In the genomic region with DNA sequence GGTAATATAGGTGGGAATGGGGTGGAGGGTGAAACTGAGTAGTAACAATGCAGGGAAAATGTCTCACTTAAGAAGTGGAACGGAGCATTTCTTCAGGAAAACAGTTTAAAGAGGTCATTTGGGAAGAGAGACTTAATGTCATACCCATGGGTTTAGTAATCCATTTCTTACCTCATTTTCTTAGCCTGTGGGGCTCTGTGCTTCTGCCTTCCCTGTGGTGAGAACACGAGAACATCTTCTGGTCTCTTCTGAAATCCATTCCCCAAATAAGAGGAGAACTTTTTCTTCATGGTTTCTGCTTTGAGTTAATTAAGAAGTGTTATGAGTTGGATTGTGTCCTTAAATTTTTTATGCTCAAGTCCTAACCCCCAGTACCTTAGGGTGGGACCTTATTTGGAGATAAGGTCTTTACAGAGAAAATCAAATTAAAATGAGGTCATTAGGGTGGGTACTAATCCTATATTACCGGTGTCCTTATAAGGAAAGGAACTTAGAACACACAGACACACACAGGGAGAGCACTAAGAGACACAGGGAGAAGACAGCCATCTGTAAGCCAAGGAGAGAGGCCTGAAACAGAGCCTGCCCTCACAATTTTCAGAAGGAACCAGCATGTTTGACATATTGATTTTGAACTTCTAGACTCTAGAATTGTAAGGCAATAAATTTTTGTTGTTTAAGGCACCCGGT, we compare ENCODE assay signal across 15 cellular contexts. TPM values are rescaled to one million over a fixed set of nuclear protein-coding genes. Genes with fewer than 3 reads are reported as not detected.
DNase-seq lines count a peak whose midpoint lies in the region; ATAC-seq, FAIRE-seq and TF ChIP-seq lines count a peak whose summit lies in the region.
"Had no signal": no experiment of that assay in that cellular context is flagged by ENCODE, and none has a peak within 500 bp of the region (broad histone marks: within the 10 kb centered on the region; RNA-seq: fewer than 3 reads in every experiment).

No MANE protein-coding gene starts in this region.

- TF ChIP-seq CTCF in fibroblast of mammary gland (conservative IDR thresholded peaks at IDR 0.05; ENCODE audit: control insufficient read depth, insufficient read depth, low read depth, low read length), result no peak
- TF ChIP-seq CTCF in MM.1S (IDR thresholded peaks at IDR 0.05; ENCODE audit: low read length), result no peak
- TF ChIP-seq CTCF in HepG2 (CRISPR knock-in tag; IDR thresholded peaks at IDR 0.05), result no peak

- FAIRE-seq in HepG2 (lab: Jason Lieb, UNC), result no peak

- intact Hi-C loops in HepG2 (cut with micrococcal nuclease; ENCODE audit: unreplicated experiment), result loop anchor here (2.0 kb wide), 1 partner anchor 319 kb away; no protein-coding TSS in a partner anchor

- WGBS in HepG2 (ENCODE audit: low lambda C conversion rate), result 34% methylated on average over 4 of the region's 4 CpGs

- CTCF ChIA-PET in HepG2 (lab: Yijun Ruan, JAX; ENCODE audit: low intra/inter-chr PET ratio, low total read pairs), result no interaction called here

- ATAC-seq in SK-N-SH treated with all-trans-retinoic acid at 6 μM for 48 hours, result 0 out of 3 replicates have a peak, but pooled peaks have one; percentile 7
- ATAC-seq in HepG2, result no peak
- ATAC-seq: activated naive CD8-positive, alpha-beta T cell treated with anti-CD3 and anti-CD28 coated beads, Interleukin-2, amount 50 U/mL, for 24 hours; left cardiac atrium had no signal

- TF ChIP-seq POLR2A in HepG2 (IDR thresholded peaks at IDR 0.05; ENCODE audit: insufficient read depth in 1 of 2, low read depth in 2 of 2, low read length in 2 of 2), result no peak

- H3K79me2 ChIP-seq in MM.1S (ENCODE audit: low read length) (no peaks in the 10 kb centered on the region), HepG2 (ENCODE audit: insufficient read depth, low read length) (no peaks in the 10 kb centered on the region)

- H3K9ac ChIP-seq in MM.1S (ENCODE audit: low read length) (no peak overlapping the region), HepG2 (ENCODE audit: insufficient read depth, low read depth, low read length) (no peak overlapping the region)

- H3K27me3 ChIP-seq in MM.1S (replicated peaks; ENCODE audit: insufficient read depth, low read length), result no peaks in the 10 kb centered on the region
- H3K27me3 ChIP-seq in HepG2 (ENCODE audit: control insufficient read depth in 1 of 2, insufficient read depth in 2 of 2, low read length in 2 of 2), result peaks cover 0 to 12% of the 10 kb centered on the region in 2 experiments; a peak in 2 of 5 replicates

- H3K9me3 ChIP-seq in MM.1S (replicated peaks; ENCODE audit: insufficient read depth, low read length) (no peaks in the 10 kb centered on the region), HepG2 (ENCODE audit: low read length) (no peaks in the 10 kb centered on the region)

- H3K4me3 ChIP-seq in fibroblast of mammary gland (ENCODE audit: control insufficient read depth, low read depth, low read length) (no peak overlapping the region), MM.1S (ENCODE audit: low read length) (no peak overlapping the region), HepG2 (replicated peaks in 1 of 3; ENCODE audit: insufficient read depth in 1 of 3, low read depth in 2 of 3, low read length in 3 of 3) (no peak overlapping the region)
- H3K4me3 ChIP-seq: skin epidermis had no signal

- DNase-seq in HT-29 (ENCODE audit: low spot score) (peak; percentile 34), fibroblast of mammary gland (ENCODE audit: low read depth) (peak; percentile 84), smooth muscle cell of the brain vasculature (ENCODE audit: low read depth, low spot score) (peak; percentile 70), MM.1S (no peak), HepG2 (ENCODE audit: low spot score) (no peak), NCI-H1105 (lab: John Stamatoyannopoulos, UW) (no peak)
- DNase-seq: activated CD8-positive, alpha-beta memory T cell treated with anti-CD3 and anti-CD28 coated beads, Interleukin-2, amount 50 U/mL, for 48 hours; activated naive CD8-positive, alpha-beta T cell treated with anti-CD3 and anti-CD28 coated beads, Interleukin-2, amount 50 U/mL, for 24 hours; head of caudate nucleus; left cardiac atrium; naive B cell; NCI-H2029; WERI-Rb-1 had no signal

- in situ Hi-C loops in HepG2 (cut with HindIII; ENCODE audit: extremely low pct_ligation_motif_present, low pct_unique_long_range_greater_than_20kb), result no loop called here

- POLR2A ChIA-PET in HepG2 (lab: Yijun Ruan, JAX), result no interaction called here

- no peaks in the 10 kb centered on the region for H4K20me1 ChIP-seq in MM.1S (ENCODE audit: insufficient read depth, low read length)
- no peaks in the 10 kb centered on the region for H4K20me1 ChIP-seq in HepG2 (ENCODE audit: insufficient read depth, low read length)

- H3K4me2 ChIP-seq in MM.1S (ENCODE audit: low read depth, low read length), result no peak overlapping the region
- no peak overlapping the region for H3K4me2 ChIP-seq in HepG2 (ENCODE audit: low read depth, low read length)

- TF ChIP-seq EP300 in HepG2 (IDR thresholded peaks at IDR 0.05; ENCODE audit: low read depth in 2 of 2, low read length in 2 of 2) (no peak), HepG2 (CRISPR knock-in tag; IDR thresholded peaks at IDR 0.05; ENCODE audit: borderline replicate concordance) (no peak)

- no peak for TF ChIP-seq RAD21 in HepG2 (CRISPR knock-in tag; IDR thresholded peaks at IDR 0.05)

- H3K27ac ChIP-seq in MM.1S (ENCODE audit: low read length) (no peak overlapping the region), HepG2 (ENCODE audit: extremely low read length, insufficient read depth, low read length) (no peak overlapping the region)
- H3K27ac ChIP-seq: skin epidermis, WERI-Rb-1 had no signal

- BruUV-seq in HepG2 (replicated peaks; lab: Mats Ljungman, UMichigan), result no TSS peak

- H3K4me1 ChIP-seq in MM.1S (ENCODE audit: low read length) (peaks cover 26% of the 10 kb centered on the region; the same call in 1 of the 2 replicates), HepG2 (ENCODE audit: insufficient read depth, low read length) (no peaks in the 10 kb centered on the region)

- H2AFZ ChIP-seq in MM.1S (ENCODE audit: low read length), result no peak overlapping the region
- no peak overlapping the region for H2AFZ ChIP-seq in HepG2 (ENCODE audit: low read length)

- H3K9me2 ChIP-seq in MM.1S (replicated peaks; ENCODE audit: insufficient read depth, low read length), result no peaks in the 10 kb centered on the region

- H3F3A ChIP-seq in MM.1S (ENCODE audit: insufficient read depth, low read length), result peaks cover 10% of the 10 kb centered on the region; the same call in 1 of the 2 replicates

- H3K36me3 ChIP-seq in MM.1S (replicated peaks; ENCODE audit: insufficient read depth, low read length) (no peaks in the 10 kb centered on the region), HepG2 (replicated peaks in 1 of 2; ENCODE audit: control insufficient read depth in 1 of 2, insufficient read depth in 2 of 2, low read length in 2 of 2) (no peaks in the 10 kb centered on the region)
- H3K36me3 ChIP-seq: WERI-Rb-1 had no signal

TF ChIP-seq in SK-N-SH treated with all-trans-retinoic acid at 6 μM for 48 hours, 23 proteins besides CTCF, POLR2A, EP300 and RAD21 (continues in another document):
- no peak for TF ChIP-seq CREB5 (CRISPR knock-in tag; IDR thresholded peaks at IDR 0.05; ENCODE audit: low read depth)

TF ChIP-seq in HepG2, 621 proteins besides CTCF, POLR2A, EP300 and RAD21:
- TF ChIP-seq ZNF510 (CRISPR knock-in tag; IDR thresholded peaks at IDR 0.05; ENCODE audit: low read depth) (no peak), ZSCAN29 (CRISPR knock-in tag; conservative IDR thresholded peaks at IDR 0.05) (no peak), ZNF614 (CRISPR knock-in tag; IDR thresholded peaks at IDR 0.05; ENCODE audit: borderline replicate concordance) (no peak), HOXA3 (CRISPR knock-in tag; IDR thresholded peaks at IDR 0.05) (no peak)
TF ChIP-seq in HepG2: peak in this region for 0.

RNA-seq across cellular contexts. Expression of gene CCDC190, which starts 5.4 kb away (rescaled TPM):
- total RNA-seq in HT-29 (2014; rRNA removed; shearing (Covaris generic)), result 0.29 TPM in 1 of 2 replicates, not detected in the other
- not detected in 2 replicates for total RNA-seq in HepG2 (2016; rRNA removed; fragmentation: Illumina TruSeq; extraction: Trizol)
- total RNA-seq in HepG2 (2016; cell fraction: cytosol; rRNA removed; fragmentation: Illumina TruSeq; extraction: Trizol; ENCODE audit: low read depth), result not detected in 2 replicates
- not detected in 2 replicates for total RNA-seq in HepG2 (2016; cell fraction: insoluble cytoplasmic fraction; rRNA removed; fragmentation: Illumina TruSeq; extraction: Trizol)
- total RNA-seq in HepG2 (2016; cell fraction: membrane; rRNA removed; fragmentation: Illumina TruSeq; extraction: Trizol), result not detected in 2 replicates
- not detected in 2 replicates for total RNA-seq in HepG2 (2016; cell fraction: nucleus; rRNA removed; fragmentation: Illumina TruSeq; extraction: Trizol)
- polyA plus RNA-seq in HepG2 (2011; rRNA removed), result not detected in 2 replicates
- not detected in 2 replicates for polyA plus RNA-seq in HepG2 (2011; cell fraction: cytosol; rRNA removed)
- polyA plus RNA-seq in HepG2 (2011; cell fraction: nucleus; rRNA removed), result not detected in 2 replicates
- not detected in 2 replicates for polyA plus RNA-seq in HepG2 (2012)
- not detected in 2 replicates for polyA plus RNA-seq in HepG2 (2016; cell fraction: cytosol; fragmentation: Illumina TruSeq; extraction: Trizol; ENCODE audit: low read depth)
- not detected in 2 replicates for polyA plus RNA-seq in HepG2 (2016; cell fraction: insoluble cytoplasmic fraction; fragmentation: Illumina TruSeq; extraction: Trizol; ENCODE audit: low read depth)
- not detected in 2 replicates for polyA plus RNA-seq in HepG2 (2016; cell fraction: membrane; fragmentation: Illumina TruSeq; extraction: Trizol; ENCODE audit: low read depth)
- polyA plus RNA-seq in HepG2 (2016; cell fraction: nucleus; fragmentation: Illumina TruSeq; extraction: Trizol; ENCODE audit: insufficient read depth, low read depth), result not detected in 2 replicates
- 0.07 TPM in 1 of 2 replicates, not detected in the other for polyA minus RNA-seq in HepG2 (2011; rRNA and poly(A)+ RNA removed; ENCODE audit: low replicate concordance)
- polyA minus RNA-seq in HepG2 (2011; cell fraction: cytosol; rRNA and poly(A)+ RNA removed), result not detected in 2 replicates
- not detected in 2 replicates for polyA minus RNA-seq in HepG2 (2011; cell fraction: nucleus; rRNA and poly(A)+ RNA removed)

Comparison
In these comparisons a context has a peak if more than half of its experiments do, and no peak if none do; other contexts are left out.
1. DNase-seq: peak in HT-29 (single experiment), fibroblast of mammary gland (single experiment) and smooth muscle cell of the brain vasculature (single experiment); none in MM.1S (single experiment), HepG2 (single experiment) and NCI-H1105 (single experiment).